30 cellular contexts compared by ENCODE assay signal in genomic region chr7:86876132-86876531, GRCh38.
"Had no signal": no experiment of that assay in that cellular context is flagged by ENCODE, and none has a peak within 500 bp of the region (broad histone marks: within the 10 kb centered on the region; RNA-seq: fewer than 3 reads in every experiment).

No MANE protein-coding gene starts in this region.

- H3K9ac ChIP-seq: KMS-11 had no signal

- H3K27ac ChIP-seq: KMS-11 had no signal

- DNase-seq: Karpas-422, Kasumi-1, KG1, MG63, MM.1S, MV-4-11, NCI-H1048, NCI-H1092, NCI-H1092 treated with DMSO at 0.1 percent for 48 hours, NCI-H1105, NCI-H1105 treated with DMSO at 0.1 percent for 48 hours, NCI-H1417 treated with DMSO at 0.1 percent for 48 hours, NCI-H1436, NCI-H1436 treated with DMSO at 0.1 percent for 48 hours, NCI-H1694, NCI-H1694 treated with DMSO at 0.1 percent for 48 hours, NCI-H187, NCI-H187 treated with DMSO at 0.1 percent for 48 hours, NCI-H2029, NCI-H2029 treated with DMSO at 0.1 percent for 48 hours, NCI-H2107, NCI-H2171, NCI-H2171 treated with DMSO at 0.1 percent for 48 hours, NCI-H2227 treated with DMSO at 0.1 percent for 48 hours, NCI-H226, NCI-H345, NCI-H446, NCI-H446 treated with DMSO at 0.1 percent for 48 hours, NCI-H510A had no signal

- H3K4me2 ChIP-seq: KMS-11 had no signal

- H3K36me3 ChIP-seq: MG63 had no signal

- H3K4me3 ChIP-seq: MG63 had no signal

- H3K9me3 ChIP-seq: MG63 had no signal

- H3K27me3 ChIP-seq: MG63 had no signal
